ENCODE assay signal across 8 cellular contexts in the genomic region with DNA sequence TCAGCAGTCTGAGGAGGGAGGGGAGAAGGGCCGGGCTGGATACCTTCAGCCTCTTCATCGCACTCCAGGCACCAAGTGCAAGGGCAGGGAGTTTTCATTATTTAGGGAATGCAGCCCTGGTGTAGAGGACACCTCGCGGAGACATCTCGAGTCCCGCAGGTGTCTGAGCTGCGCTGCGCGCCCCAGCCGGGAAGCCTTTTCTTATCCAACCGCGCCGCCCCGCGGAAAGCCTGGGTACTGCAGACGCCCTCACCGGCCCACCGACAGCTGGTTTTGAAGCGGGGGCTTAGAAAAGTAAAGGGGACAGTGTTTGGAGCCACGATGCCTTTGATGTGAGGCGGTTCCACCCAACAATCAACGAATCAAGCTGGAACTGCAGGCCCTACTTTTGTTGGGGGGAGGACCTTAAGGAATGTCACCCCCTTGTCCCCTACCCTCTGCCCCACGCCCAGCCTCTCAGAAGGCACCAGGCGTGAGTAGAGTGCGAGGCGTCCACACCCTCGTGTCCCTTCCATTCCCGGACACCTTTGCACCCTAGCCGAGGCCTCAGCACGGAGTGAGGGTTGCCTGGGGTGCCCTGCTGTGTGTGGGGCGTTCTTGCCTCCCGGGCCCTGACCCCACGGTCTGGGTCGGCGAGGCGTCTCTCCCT. TPM values are rescaled to one million over a fixed set of nuclear protein-coding genes. Genes with fewer than 3 reads are reported as not detected.
DNase-seq lines count a peak whose midpoint lies in the region; ATAC-seq and TF ChIP-seq lines count a peak whose summit lies in the region.

No MANE protein-coding gene starts in this region.

- DNase-seq in ACHN (peak; percentile 67), NCI-H2029 treated with DMSO at 0.1 percent for 48 hours (lab: John Stamatoyannopoulos, UW) (peak; percentile 19), choroid plexus epithelial cell (ENCODE audit: low read depth) (peak; percentile 55), left colon (peak in 1 of 2 donors; percentile 79), GF-D8 (lab: John Stamatoyannopoulos, UW) (no peak)
- DNase-seq in activated CD4-positive, alpha-beta T cell treated with anti-CD3 and anti-CD28 coated beads for 4 hours, result peak; percentile 71 to 81
- DNase-seq in stimulated activated CD4-positive, alpha-beta T cell treated with anti-CD3 and anti-CD28 coated beads, Interleukin-4, amount 100 ng/mL, for 48 hours (ENCODE audit: low read depth in 2 of 2), result peak; percentile 73 to 92

- ATAC-seq in GM19351 (IDR thresholded peaks at IDR 0.05; ENCODE audit: unreplicated experiment) (peak; percentile 32), left colon (peak; percentile 77)

- peak; percentile 97 for TF ChIP-seq CTCF in choroid plexus epithelial cell (conservative IDR thresholded peaks at IDR 0.05; ENCODE audit: low read depth, low read length)

- H3K4me3 ChIP-seq in choroid plexus epithelial cell (ENCODE audit: low read depth, low read length), result no peak overlapping the region

- in situ Hi-C loops in ACHN (cut with HindIII; ENCODE audit: low pct_ligation_motif_present, low pct_unique_long_range_greater_than_20kb, low sequenced_read_pairs), result no loop called here

- intact Hi-C loops in left colon (cut with DNase I, micrococcal nuclease), result loop anchor here (5.0 to 10.0 kb wide), 3 partner anchors 260 to 643 kb away; no protein-coding TSS in a partner anchor

RNA-seq across cellular contexts. Expression of a gene that starts 8.6 kb away (rescaled TPM):
- 1 to 10 TPM; 1.4 TPM for total RNA-seq in left colon
